In the genomic region with DNA sequence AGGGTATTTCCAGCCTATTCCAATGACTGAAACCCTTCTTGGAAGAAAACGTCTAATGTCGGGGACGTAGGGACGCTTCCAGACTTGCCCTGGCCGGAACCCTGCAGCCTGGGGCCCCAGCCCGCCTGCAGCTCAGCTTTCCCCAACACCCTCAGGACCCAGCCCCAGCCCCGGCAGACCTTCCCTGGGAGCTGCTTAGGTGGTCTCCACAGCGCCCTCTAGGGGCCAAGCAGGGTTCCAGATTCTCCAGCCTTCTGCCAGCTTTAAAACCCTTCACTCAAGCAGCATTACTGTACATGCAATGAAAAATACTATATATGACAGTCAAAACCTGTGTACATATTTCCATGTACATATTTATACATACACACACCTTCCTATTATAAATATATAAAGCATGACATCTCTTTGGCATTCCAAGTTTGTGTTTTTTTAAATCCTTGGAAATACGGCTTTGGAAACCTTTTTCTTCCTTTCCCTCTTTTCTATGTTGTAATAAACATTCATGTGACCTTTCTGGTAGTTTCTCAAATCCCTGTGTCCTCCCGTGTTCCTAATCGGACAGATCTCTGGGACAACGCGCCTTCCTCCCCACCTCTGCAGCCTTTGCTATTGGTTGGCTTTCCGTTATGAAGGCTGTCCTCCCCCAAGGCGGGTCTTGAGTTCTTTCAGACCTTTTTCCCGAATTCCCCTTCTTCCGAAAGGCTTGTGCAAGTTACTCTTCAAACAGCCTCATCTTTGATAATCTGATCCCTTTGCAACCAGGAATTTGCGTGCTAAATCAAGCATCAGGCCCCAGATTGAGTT, we compare ENCODE assay signal across 8 cellular contexts.
DNase-seq lines count a peak whose midpoint lies in the region; ATAC-seq and TF ChIP-seq lines count a peak whose summit lies in the region.

No MANE protein-coding gene starts in this region.

- H3K9me3 Mint-ChIP-seq in memory B cell: no peaks in the 10 kb centered on the region

- no peak overlapping the region for H3K27ac ChIP-seq in HEK293 (ENCODE audit: extremely low read depth, low read depth, low read length)
- H3K27ac ChIP-seq in dorsolateral prefrontal cortex: no peak overlapping the region

- no peaks in the 10 kb centered on the region for H3K36me3 Mint-ChIP-seq in memory B cell

- no peaks in the 10 kb centered on the region for H3K27me3 ChIP-seq in dorsolateral prefrontal cortex

- CTCF ChIA-PET in HEK293 (lab: Yijun Ruan, JAX): interaction anchor here (0.6 to 6.7 kb wide), 62 partner anchors 9 to 1703 kb away, joined by 3 to 84 read pairs (median 4); partner anchors contain the start of genes PARP1 and STUM

- H3K4me3 ChIP-seq in HEK293 (ENCODE audit: low read depth, low read length) (no peak overlapping the region), dorsolateral prefrontal cortex (no peak overlapping the region)

- no peaks in the 10 kb centered on the region for H3K36me3 ChIP-seq in HEK293 (ENCODE audit: control insufficient read depth in 2 of 2, insufficient read depth in 1 of 2, low read length in 2 of 2)

- TF ChIP-seq CTCF in HEK293 (tag by site-specific recombination; IDR thresholded peaks at IDR 0.05): peak; percentile 68; the same call in 1 of the 2 replicates
- peak; percentile 59 to 89 (median 82) for TF ChIP-seq CTCF in dorsolateral prefrontal cortex (IDR thresholded peaks at IDR 0.05 in 54 of 56, conservative IDR thresholded peaks at IDR 0.05 in 2 of 56; ENCODE audit: low read depth in 1 of 56, partially characterized antibody in 56 of 56)

- no peaks in the 10 kb centered on the region for H3K4me1 ChIP-seq in HEK293 (ENCODE audit: control insufficient read depth, insufficient read depth, low read length)

- POLR2A ChIA-PET in HEK293 (lab: Yijun Ruan, JAX): no interaction called here

- peak; percentile 90 for ATAC-seq in memory B cell (ENCODE audit: low read depth)
- no peak for ATAC-seq in GM18517 (IDR thresholded peaks at IDR 0.05; ENCODE audit: unreplicated experiment)

- H3K4me3 Mint-ChIP-seq in memory B cell: no peak overlapping the region

- H3K27me3 Mint-ChIP-seq in memory B cell: peaks cover 6% of the 10 kb centered on the region

- DNase-seq in COLO668 (lab: John Stamatoyannopoulos, UW; ENCODE audit: unreplicated experiment): peak; percentile 79
- DNase-seq in NCI-H345 treated with DMSO at 0.1 percent for 48 hours (lab: John Stamatoyannopoulos, UW; ENCODE audit: unreplicated experiment): peak; percentile 51
- DNase-seq in activated CD4-positive, alpha-beta T cell treated with anti-CD3 and anti-CD28 coated beads, Interleukin-2, amount 50 U/mL, for 1 hour: peak; percentile 67
- DNase-seq in dorsolateral prefrontal cortex: peak in 9 of 10 donors; percentile 42 to 76 (median 68)
- DNase-seq in memory B cell (ENCODE audit: low spot score in 2 of 2): peak; percentile 58 to 62
- DNase-seq in stimulated activated CD8-positive, alpha-beta memory T cell treated with anti-CD3 and anti-CD28 coated beads, Interleukin-4, amount 100 ng/mL, for 1 hour (ENCODE audit: low read depth in 2 of 2, low spot score in 1 of 2): peak; percentile 36 to 41

- H3K27ac Mint-ChIP-seq in memory B cell: no peak overlapping the region

- intact Hi-C loops in dorsolateral prefrontal cortex (cut with DNase I): loop anchor here (1.0 to 5.0 kb wide), 4 partner anchors 61 to 190 kb away; partner anchors contain the start of gene STUM (in 2 of the 2)

- H3K9me3 ChIP-seq in HEK293 (ENCODE audit: control insufficient read depth, insufficient read depth, low read depth, low read length): no peaks in the 10 kb centered on the region

- H3K4me1 Mint-ChIP-seq in memory B cell: no peaks in the 10 kb centered on the region

TF ChIP-seq in HEK293, 187 proteins besides CTCF, POLR2A, EP300 and RAD21:
- TF ChIP-seq ZNF394 (tag by site-specific recombination; IDR thresholded peaks at IDR 0.05; ENCODE audit: borderline replicate concordance): no peak
- 0 out of 2 replicates have a peak, but pooled peaks have one; percentile 8 for TF ChIP-seq ZNF610 (tag by site-specific recombination; IDR thresholded peaks at IDR 0.05; ENCODE audit: borderline replicate concordance)
- TF ChIP-seq, protein P1, sequence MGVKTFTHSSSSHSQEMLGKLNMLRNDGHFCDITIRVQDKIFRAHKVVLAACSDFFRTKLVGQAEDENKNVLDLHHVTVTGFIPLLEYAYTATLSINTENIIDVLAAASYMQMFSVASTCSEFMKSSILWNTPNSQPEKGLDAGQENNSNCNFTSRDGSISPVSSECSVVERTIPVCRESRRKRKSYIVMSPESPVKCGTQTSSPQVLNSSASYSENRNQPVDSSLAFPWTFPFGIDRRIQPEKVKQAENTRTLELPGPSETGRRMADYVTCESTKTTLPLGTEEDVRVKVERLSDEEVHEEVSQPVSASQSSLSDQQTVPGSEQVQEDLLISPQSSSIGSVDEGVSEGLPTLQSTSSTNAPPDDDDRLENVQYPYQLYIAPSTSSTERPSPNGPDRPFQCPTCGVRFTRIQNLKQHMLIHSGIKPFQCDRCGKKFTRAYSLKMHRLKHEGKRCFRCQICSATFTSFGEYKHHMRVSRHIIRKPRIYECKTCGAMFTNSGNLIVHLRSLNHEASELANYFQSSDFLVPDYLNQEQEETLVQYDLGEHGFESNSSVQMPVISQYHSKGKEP (tag by site-specific recombination; IDR thresholded peaks at IDR 0.05): peak; percentile 5; the same call in 1 of the 2 replicates
- no peak for TF ChIP-seq ZNF76 (tag by site-specific recombination; IDR thresholded peaks at IDR 0.05; ENCODE audit: borderline replicate concordance, low read depth)
- TF ChIP-seq ZNF660 (tag by site-specific recombination; IDR thresholded peaks at IDR 0.05): peak; percentile 25; the same call in 1 of the 2 replicates
- TF ChIP-seq ZBTB48 (tag by site-specific recombination; IDR thresholded peaks at IDR 0.05): peak; percentile 44; the same call in 1 of the 2 replicates
- TF ChIP-seq ZBTB8A (tag by site-specific recombination; IDR thresholded peaks at IDR 0.05): peak; percentile 30; the same call in 1 of the 2 replicates
- TF ChIP-seq, protein P2, sequence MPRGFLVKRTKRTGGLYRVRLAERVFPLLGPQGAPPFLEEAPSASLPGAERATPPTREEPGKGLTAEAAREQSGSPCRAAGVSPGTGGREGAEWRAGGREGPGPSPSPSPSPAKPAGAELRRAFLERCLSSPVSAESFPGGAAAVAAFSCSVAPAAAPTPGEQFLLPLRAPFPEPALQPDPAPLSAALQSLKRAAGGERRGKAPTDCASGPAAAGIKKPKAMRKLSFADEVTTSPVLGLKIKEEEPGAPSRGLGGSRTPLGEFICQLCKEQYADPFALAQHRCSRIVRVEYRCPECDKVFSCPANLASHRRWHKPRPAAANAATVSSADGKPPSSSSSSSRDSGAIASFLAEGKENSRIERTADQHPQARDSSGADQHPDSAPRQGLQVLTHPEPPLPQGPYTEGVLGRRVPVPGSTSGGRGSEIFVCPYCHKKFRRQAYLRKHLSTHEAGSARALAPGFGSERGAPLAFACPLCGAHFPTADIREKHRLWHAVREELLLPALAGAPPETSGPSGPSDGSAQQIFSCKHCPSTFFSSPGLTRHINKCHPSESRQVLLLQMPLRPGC (tag by site-specific recombination; IDR thresholded peaks at IDR 0.05): no peak
